ENCODE assay signal across 24 cellular contexts in the genomic region with DNA sequence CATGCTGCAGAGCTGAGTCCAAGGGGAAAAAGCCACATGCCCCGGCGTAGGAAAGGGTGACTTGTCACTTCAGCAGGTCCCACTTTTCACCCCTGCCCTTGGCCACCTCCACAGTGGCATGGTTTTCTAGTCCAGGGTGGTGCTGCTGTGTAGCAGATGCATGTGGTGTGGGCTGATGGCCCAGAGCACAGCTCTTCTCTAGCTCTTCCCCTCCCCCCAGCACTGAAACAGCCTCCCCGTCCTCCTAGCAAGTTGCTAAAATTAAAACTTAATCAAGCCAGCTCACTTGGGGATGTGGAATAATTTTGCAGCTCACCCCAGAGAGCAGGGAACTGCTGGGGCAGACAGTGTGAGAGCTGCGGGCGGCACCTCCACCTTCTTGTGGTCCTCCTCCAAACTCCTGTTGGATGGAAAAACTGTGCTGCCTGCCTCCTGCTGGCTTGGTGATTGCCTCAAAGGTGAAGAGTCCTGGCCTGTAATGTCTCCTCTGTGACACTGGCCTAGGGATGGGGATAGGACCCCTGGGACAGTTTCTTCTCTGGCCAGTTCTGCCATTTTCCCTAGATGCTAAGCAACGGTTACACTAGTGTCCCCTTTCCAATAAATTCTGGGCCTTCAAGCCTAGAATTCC.
"Had no signal": no experiment of that assay in that cellular context is flagged by ENCODE, and none has a peak within 500 bp of the region (broad histone marks: within the 10 kb centered on the region; RNA-seq: fewer than 3 reads in every experiment).

No MANE protein-coding gene starts in this region.

- H3K27me3 ChIP-seq: breast epithelium, neutrophil, tibial nerve had no signal

- H3K4me1 ChIP-seq: breast epithelium had no signal

- ATAC-seq: activated CD4-positive, alpha-beta T cell treated with anti-CD3 and anti-CD28 coated beads for 36 hours; activated CD8-positive, alpha-beta memory T cell treated with anti-CD3 and anti-CD28 coated beads, Interleukin-2, amount 10 ng/mL, durations not matched to agents 7 days and 5 days; activated CD8-positive, alpha-beta T cell treated with anti-CD3 and anti-CD28 coated beads, Interleukin-2, amount 10 ng/mL, durations not matched to agents 7 days and 5 days; activated naive CD8-positive, alpha-beta T cell treated with anti-CD3 and anti-CD28 coated beads, Interleukin-2, amount 50 U/mL, for 24 hours; gastroesophageal sphincter; left lung; mucosa of descending colon; stimulated activated memory B cell treated with anti-CD40 and anti-IgM and Interleukin-4, amounts not matched to agents 10 μg/mL and 1 μg/mL and 100 μg/mL, for 72 hours; stimulated activated naive CD8-positive, alpha-beta T cell treated with anti-CD3 and anti-CD28 coated beads, Interleukin-15, amount 100 ng/mL, for 72 hours had no signal

- DNase-seq: activated CD4-positive, alpha-beta T cell treated with anti-CD3 and anti-CD28 coated beads for 36 hours; activated CD4-positive, CD25-positive, alpha-beta regulatory T cell; activated CD8-positive, alpha-beta memory T cell treated with anti-CD3 and anti-CD28 coated beads, Interleukin-2, amount 10 ng/mL, durations not matched to agents 7 days and 5 days; activated CD8-positive, alpha-beta T cell treated with anti-CD3 and anti-CD28 coated beads, Interleukin-2, amount 10 ng/mL, durations not matched to agents 7 days and 5 days; activated naive CD8-positive, alpha-beta T cell treated with anti-CD3 and anti-CD28 coated beads, Interleukin-2, amount 50 U/mL, for 24 hours; activated T-cell treated with anti-CD3 and anti-CD28 coated beads, Interleukin-2, amount 50 U/mL, for 48 hours; dermis blood vessel endothelial cell; effector memory CD4-positive, alpha-beta T cell; erythroblast; immature natural killer cell; left lung; mucosa of descending colon; sigmoid colon; small intestine; stimulated activated CD4-positive, alpha-beta T cell treated with anti-CD3 and anti-CD28 coated beads, Interleukin-4, amount 100 ng/mL, for 4 hours; stimulated activated CD8-positive, alpha-beta memory T cell treated with anti-CD3 and anti-CD28 coated beads, Interleukin-4, amount 100 ng/mL, for 48 hours; stimulated activated naive CD8-positive, alpha-beta T cell treated with anti-CD3 and anti-CD28 coated beads, Interleukin-15, amount 100 ng/mL, for 72 hours had no signal

- H3K27ac ChIP-seq: breast epithelium, gastroesophageal sphincter, left lung, neutrophil, sigmoid colon, suprapubic skin, tibial nerve had no signal

- H3K36me3 ChIP-seq: breast epithelium, gastroesophageal sphincter, left lung, neutrophil, sigmoid colon, suprapubic skin, tibial nerve had no signal

- FAIRE-seq: colon, small intestine had no signal

- H3K4me3 ChIP-seq: breast epithelium, gastroesophageal sphincter, left lung, mucosa of descending colon, sigmoid colon, suprapubic skin, tibial nerve had no signal

- H3K9me3 ChIP-seq: breast epithelium, gastroesophageal sphincter, left lung, mucosa of descending colon, neutrophil, sigmoid colon, suprapubic skin, tibial nerve had no signal
